In genomic region chr6:125995972-125996580, GRCh38 we compare ENCODE assay signal across 8 cellular contexts. TPM values are rescaled to one million over a fixed set of nuclear protein-coding genes. Genes with fewer than 3 reads are reported as not detected.
A peak's percentile ranks its signal among the peaks of the same experiment; 100 is the strongest.
DNase-seq lines count a peak whose midpoint lies in the region; ATAC-seq and TF ChIP-seq lines count a peak whose summit lies in the region.

No MANE protein-coding gene starts in this region.

- no peak overlapping the region for H3K4me3 ChIP-seq in cardiac fibroblast (replicated peaks in 1 of 2; ENCODE audit: low read depth in 2 of 2, low read length in 2 of 2)

- DNase-seq in AML-193 (lab: John Stamatoyannopoulos, UW) (peak; percentile 73 to 75), NCI-H2196 (lab: John Stamatoyannopoulos, UW; ENCODE audit: unreplicated experiment) (peak; percentile 81), activated B cell treated with CpG ODN at 0.5 μM for 24 hours (peak; percentile 50), cardiac fibroblast (ENCODE audit: low read depth in 2 of 2) (peak; percentile 72 to 74), kidney tubule cell (ENCODE audit: low spot score) (peak; percentile 75)
- peak; percentile 69 for DNase-seq in stimulated activated CD4-positive, alpha-beta T cell treated with anti-CD3 and anti-CD28 coated beads, Interleukin-4, amount 100 ng/mL, for 24 hours

- H3K27ac Mint-ChIP-seq in activated B cell treated with CpG ODN at 0.5 μM for 24 hours: no peak overlapping the region

- peaks cover 8% of the 10 kb centered on the region for H3K4me1 Mint-ChIP-seq in activated B cell treated with CpG ODN at 0.5 μM for 24 hours

- peak overlapping the region; percentile 76 for H3K4me3 Mint-ChIP-seq in activated B cell treated with CpG ODN at 0.5 μM for 24 hours

- peaks cover 31% of the 10 kb centered on the region for H3K36me3 Mint-ChIP-seq in activated B cell treated with CpG ODN at 0.5 μM for 24 hours (ENCODE audit: low read depth)

- CTCF ChIA-PET in activated B cell treated with CpG ODN at 0.5 μM for 24 hours (lab: Charles Lee): interaction anchor here (0.7 to 2.1 kb wide), 11 partner anchors 10 to 1295 kb away, joined by 3 to 18 read pairs (median 3); partner anchors contain the start of gene TRMT11

- no peaks in the 10 kb centered on the region for H3K27me3 Mint-ChIP-seq in activated B cell treated with CpG ODN at 0.5 μM for 24 hours

- POLR2A ChIA-PET in activated B cell treated with CpG ODN at 0.5 μM for 24 hours (lab: Charles Lee): interaction anchor here (1.3 to 2.4 kb wide), 2 partner anchors 9 to 215 kb away, joined by 6 to 14 read pairs; partner anchors contain the start of gene TRMT11

- intact Hi-C loops in activated B cell treated with CpG ODN at 0.5 μM for 24 hours (cut with micrococcal nuclease): loop anchor here (1.0 to 10.0 kb wide), 7 partner anchors 175 to 1543 kb away; partner anchors contain the start of gene CENPW

- TF ChIP-seq CTCF in activated B cell treated with CpG ODN at 0.5 μM for 24 hours (IDR thresholded peaks at IDR 0.05) (peak; percentile 90), cardiac fibroblast (IDR thresholded peaks at IDR 0.05; ENCODE audit: low read depth, low read length) (peak; percentile 98)

- H3K9me3 Mint-ChIP-seq in activated B cell treated with CpG ODN at 0.5 μM for 24 hours: no peaks in the 10 kb centered on the region

- ATAC-seq in GM18909 (IDR thresholded peaks at IDR 0.05; ENCODE audit: poor library complexity, unreplicated experiment) (peak; percentile 96), HG03108 (IDR thresholded peaks at IDR 0.05; ENCODE audit: unreplicated experiment) (peak; percentile 92), activated B cell treated with CpG ODN at 0.5 μM for 24 hours (ENCODE audit: low read depth) (peak; percentile 100)

RNA-seq across cellular contexts. Expression of gene TRMT11, which starts 9.7 kb away (rescaled TPM):
- 24.6 and 33.4 TPM in 2 replicates for total RNA-seq in activated B cell treated with CpG ODN at 0.5 μM for 24 hours

RNA-seq across cellular contexts. Expression of gene HINT3, which starts 39.5 kb away (rescaled TPM):
- total RNA-seq in activated B cell treated with CpG ODN at 0.5 μM for 24 hours: 10.6 and 11.1 TPM in 2 replicates
